Comparison of ENCODE assay signal across 8 cellular contexts in the genomic region with DNA sequence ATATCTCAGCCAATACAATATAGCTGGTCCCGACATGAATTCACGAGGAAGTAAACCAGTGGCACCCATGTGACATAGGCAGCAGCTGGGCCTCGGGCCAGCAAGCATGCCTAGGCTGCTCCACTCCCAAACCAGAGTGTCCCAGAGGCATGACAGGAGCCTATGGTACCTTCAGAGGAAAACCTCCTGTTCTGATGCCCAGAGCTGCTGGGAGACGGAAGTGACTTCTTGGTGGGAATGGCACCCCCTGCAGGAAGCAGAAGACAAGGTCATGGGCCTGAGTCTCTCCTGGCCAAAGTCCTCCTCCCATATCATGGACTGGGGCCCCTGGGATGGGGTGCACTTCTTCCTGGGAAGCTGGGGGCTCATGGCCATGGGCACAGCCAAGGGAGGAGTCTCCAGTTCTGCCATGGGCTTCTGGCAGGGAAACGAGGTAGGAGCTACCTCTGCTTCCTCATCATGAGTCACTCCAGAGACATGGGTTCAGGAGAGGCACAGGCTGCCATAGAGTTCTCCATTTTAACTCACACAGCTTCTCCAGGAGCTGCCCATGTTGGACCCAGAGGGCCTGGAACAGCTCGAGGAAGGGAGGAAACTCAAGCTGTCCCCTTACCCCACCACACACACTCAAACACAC.
A peak's percentile ranks its signal among the peaks of the same experiment; 100 is the strongest.
DNase-seq lines count a peak whose midpoint lies in the region; ATAC-seq and TF ChIP-seq lines count a peak whose summit lies in the region.

No MANE protein-coding gene starts in this region.

- no peak for ATAC-seq in GM21528 (IDR thresholded peaks at IDR 0.05; ENCODE audit: low FRiP score, unreplicated experiment)
- no peak for ATAC-seq in GM18511 (IDR thresholded peaks at IDR 0.05; ENCODE audit: unreplicated experiment)
- ATAC-seq in HG03460 (IDR thresholded peaks at IDR 0.05; ENCODE audit: unreplicated experiment) = no peak

- peak; percentile 61 for TF ChIP-seq CTCF in GM13977 (IDR thresholded peaks at IDR 0.05; ENCODE audit: extremely low read depth, insufficient read depth, missing control alignments)

- DNase-seq in AG20443 (ENCODE audit: low spot score) (peak; percentile 54), GM13977 (ENCODE audit: low spot score) (peak; percentile 71), SKM-1 treated with dmso at 0.1 percent for 144 hours (lab: John Stamatoyannopoulos, UW; ENCODE audit: unreplicated experiment) (peak; percentile 29), iPS-NIHi7 (ENCODE audit: extremely low spot score) (peak; percentile 90), RKO (ENCODE audit: low spot score) (no peak)

- in situ Hi-C loops in GM13977 (cut with MboI; ENCODE audit: low pct_unique_long_range_greater_than_20kb, low sequenced_read_pairs, unreplicated experiment) = no loop called here
